28 cellular contexts compared by ENCODE assay signal in genomic region chr2:30453498-30453897, GRCh38.
"Had no signal": no experiment of that assay in that cellular context is flagged by ENCODE, and none has a peak within 500 bp of the region (broad histone marks: within the 10 kb centered on the region; RNA-seq: fewer than 3 reads in every experiment).

No MANE protein-coding gene starts in this region.

- FAIRE-seq: keratinocyte had no signal

- DNase-seq: cortex of kidney; dorsolateral prefrontal cortex; effector CD4-positive, alpha-beta T cell; foreskin fibroblast; gastrocnemius medialis; head of caudate nucleus; mesenchymal stem cell; mucosa of descending colon; naive B cell; right lobe of liver; stimulated activated CD4-positive, alpha-beta T cell treated with anti-CD3 and anti-CD28 coated beads, Interleukin-12 subunit alpha, Interleukin-12 subunit beta, amount 100 ng/mL, for 4 hours; stimulated activated CD4-positive, alpha-beta T cell treated with anti-CD3 and anti-CD28 coated beads, Interleukin-1b, Interleukin-23, amount 100 ng/mL, for 48 hours; stimulated activated CD4-positive, alpha-beta T cell treated with anti-CD3 and anti-CD28 coated beads, Interleukin-4, amount 100 ng/mL, for 1 hour; stimulated activated CD8-positive, alpha-beta memory T cell treated with anti-CD3 and anti-CD28 coated beads, Interleukin-4, amount 100 ng/mL, for 48 hours; stimulated activated naive CD4-positive, alpha-beta T cell; stimulated activated naive CD8-positive, alpha-beta T cell treated with anti-CD3 and anti-CD28 coated beads, Interleukin-15, amount 100 ng/mL, for 72 hours; transverse colon; upper lobe of right lung; uterus had no signal

- H2AFZ ChIP-seq: neural progenitor cell, parathyroid adenoma had no signal

- H3K27ac Mint-ChIP-seq: mesothelial cell of epicardium; natural killer cell treated with Interleukin-12 subunit alpha and Interleukin-12 subunit beta and Interleukin-15 and Interleukin-18, amount 100 ng/mL, for 72 hours; neural progenitor cell; progenitor cell of endocrine pancreas; stimulated activated naive CD8-positive, alpha-beta T cell treated with anti-CD3 and anti-CD28 coated beads, Interleukin-15, amount 100 ng/mL, for 72 hours had no signal

- H3K36me3 Mint-ChIP-seq: mesothelial cell of epicardium, naive B cell had no signal

- H3K27ac ChIP-seq: dorsolateral prefrontal cortex, gastrocnemius medialis, neural progenitor cell, parathyroid adenoma, right lobe of liver, suprapubic skin, transverse colon, upper lobe of right lung, uterus had no signal

- H3K27me3 Mint-ChIP-seq: naive B cell; natural killer cell treated with Interleukin-12 subunit alpha and Interleukin-12 subunit beta and Interleukin-15 and Interleukin-18, amount 100 ng/mL, for 72 hours; progenitor cell of endocrine pancreas; stimulated activated naive CD8-positive, alpha-beta T cell treated with anti-CD3 and anti-CD28 coated beads, Interleukin-15, amount 100 ng/mL, for 72 hours had no signal

- H3K9me3 ChIP-seq: gastrocnemius medialis, mucosa of descending colon, right lobe of liver, suprapubic skin, transverse colon, upper lobe of right lung, uterus had no signal

- H3K36me3 ChIP-seq: gastrocnemius medialis, neural progenitor cell, right lobe of liver, suprapubic skin, transverse colon, upper lobe of right lung, uterus had no signal

- H3K4me2 ChIP-seq: neural progenitor cell, smooth muscle cell had no signal

- H3K4me3 Mint-ChIP-seq: mesothelial cell of epicardium; natural killer cell treated with Interleukin-12 subunit alpha and Interleukin-12 subunit beta and Interleukin-15 and Interleukin-18, amount 100 ng/mL, for 72 hours; neural progenitor cell; stimulated activated naive CD8-positive, alpha-beta T cell treated with anti-CD3 and anti-CD28 coated beads, Interleukin-15, amount 100 ng/mL, for 72 hours had no signal

- H3K9me3 Mint-ChIP-seq: natural killer cell treated with Interleukin-12 subunit alpha and Interleukin-12 subunit beta and Interleukin-15 and Interleukin-18, amount 100 ng/mL, for 72 hours; neural progenitor cell; stimulated activated naive CD8-positive, alpha-beta T cell treated with anti-CD3 and anti-CD28 coated beads, Interleukin-15, amount 100 ng/mL, for 72 hours had no signal

- H3K27me3 ChIP-seq: dorsolateral prefrontal cortex, gastrocnemius medialis, neural progenitor cell, right lobe of liver, suprapubic skin, transverse colon, upper lobe of right lung, uterus had no signal

- H3K4me1 ChIP-seq: parathyroid adenoma, upper lobe of right lung, uterus had no signal

- H3K4me3 ChIP-seq: dorsolateral prefrontal cortex, gastrocnemius medialis, mucosa of descending colon, neural progenitor cell, right lobe of liver, smooth muscle cell, suprapubic skin, transverse colon, upper lobe of right lung, uterus had no signal

- ATAC-seq: esophagus mucosa; gastrocnemius medialis; mucosa of descending colon; natural killer cell treated with Interleukin-12 subunit alpha and Interleukin-12 subunit beta and Interleukin-15 and Interleukin-18, amount 100 ng/mL, for 72 hours; stimulated activated naive CD8-positive, alpha-beta T cell treated with anti-CD3 and anti-CD28 coated beads, Interleukin-15, amount 100 ng/mL, for 72 hours; upper lobe of right lung had no signal

- H3K9ac ChIP-seq: neural progenitor cell, parathyroid adenoma had no signal
